ENCODE assay signal across 22 cellular contexts in the genomic region with DNA sequence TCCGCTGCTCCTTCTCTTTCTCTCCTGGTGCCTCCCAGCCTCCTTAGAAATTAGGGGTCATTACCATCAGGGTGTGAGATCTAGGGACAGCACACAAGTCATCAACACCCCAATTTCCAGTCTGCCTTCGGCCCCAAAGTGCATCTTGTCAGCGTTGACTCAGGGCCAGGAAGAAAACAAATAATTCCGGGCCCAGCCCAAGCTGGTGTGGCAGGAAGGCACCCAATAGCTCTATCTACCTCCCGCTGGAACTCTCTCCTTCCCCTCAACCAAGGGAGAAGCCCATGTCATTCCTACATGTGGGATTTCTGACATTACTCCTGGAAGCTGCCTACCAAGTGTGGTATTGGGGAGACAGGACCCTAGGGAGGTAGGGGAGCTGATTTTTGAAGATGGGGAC. TPM values are rescaled to one million over a fixed set of nuclear protein-coding genes. Genes with fewer than 3 reads are reported as not detected.
"Had no signal": no experiment of that assay in that cellular context is flagged by ENCODE, and none has a peak within 500 bp of the region (broad histone marks: within the 10 kb centered on the region; RNA-seq: fewer than 3 reads in every experiment).

No MANE protein-coding gene starts in this region.

- ATAC-seq: HepG2 had no signal

- DNase-seq: IMR-90, Karpas-422, KG1, MG63, NCI-H1092 treated with DMSO at 0.1 percent for 48 hours, NCI-H1436, NCI-H187, NCI-H2029, NCI-H2081 treated with DMSO at 0.1 percent for 48 hours, NCI-H2171, NCI-H226, NCI-H446, NCI-H510A, NCI-H69, NCI-H774, Right ventricle myocardium superior, RPMI8226, SIG-M5 had no signal

- H3K9me3 ChIP-seq: MG63, SJSA1 had no signal

- H3K4me1 ChIP-seq: SJSA1 had no signal

- H3K4me3 ChIP-seq: MG63, SJSA1, SK-N-MC had no signal

- H3K36me3 ChIP-seq: MG63, SJSA1 had no signal

- H3K27ac ChIP-seq: SJSA1, SK-N-MC had no signal

- H3K27me3 ChIP-seq: MG63, SJSA1 had no signal

RNA-seq across cellular contexts. Expression of gene C6orf132, which starts 11.5 kb away (rescaled TPM):
- total RNA-seq: HT1080, SJSA1 had no signal

RNA-seq across cellular contexts. Expression of gene GUCA1A, which starts 19.2 kb away (rescaled TPM):
- total RNA-seq: HepG2, HT1080, Right ventricle myocardium superior, SJSA1 had no signal
- polyA plus RNA-seq: HepG2 had no signal

RNA-seq across cellular contexts. Expression of gene GUCA1B, which starts 40.8 kb away (rescaled TPM):
- total RNA-seq: HT1080, SJSA1 had no signal
